In genomic region chr7:101986335-101986734, GRCh38 we compare ENCODE assay signal across 13 cellular contexts.
DNase-seq lines count a peak whose midpoint lies in the region; FAIRE-seq and TF ChIP-seq lines count a peak whose summit lies in the region.
"Had no signal": no experiment of that assay in that cellular context is flagged by ENCODE, and none has a peak within 500 bp of the region (broad histone marks: within the 10 kb centered on the region; RNA-seq: fewer than 3 reads in every experiment).

No MANE protein-coding gene starts in this region.

- H3K36me3 ChIP-seq in GM23248 (ENCODE audit: low read depth) (no peaks in the 10 kb centered on the region), astrocyte (ENCODE audit: insufficient read depth, low read length) (peaks cover 2% of the 10 kb centered on the region), left ventricle myocardium inferior (no peaks in the 10 kb centered on the region), small intestine (ENCODE audit: control insufficient read depth in 2 of 2, insufficient read depth in 2 of 2, low read length in 2 of 2) (no peaks in the 10 kb centered on the region), colonic mucosa (no peaks in the 10 kb centered on the region)

- H3K79me2 ChIP-seq in GM23248 (ENCODE audit: insufficient read depth) (peaks cover 11% of the 10 kb centered on the region; the same call in 1 of the 2 replicates), astrocyte (ENCODE audit: insufficient read depth, low read length) (peaks cover 12% of the 10 kb centered on the region)

- in situ Hi-C loops in GM23248 (cut with MboI) = no loop called here

- no peaks in the 10 kb centered on the region for H3K9me2 ChIP-seq in GM23248 (ENCODE audit: insufficient read depth)

- no peaks in the 10 kb centered on the region for H3K27me3 Mint-ChIP-seq in astrocyte (ENCODE audit: low read depth, unreplicated experiment)
- H3K27me3 Mint-ChIP-seq: T-cell had no signal

- intact Hi-C loops in left ventricle myocardium inferior (cut with micrococcal nuclease) (no loop called here), colonic mucosa (cut with DNase I) (no loop called here)

- H3K4me1 ChIP-seq in GM23248 (ENCODE audit: insufficient read depth) (no peaks in the 10 kb centered on the region), astrocyte (ENCODE audit: insufficient read depth, low read length) (peaks cover 3% of the 10 kb centered on the region), left ventricle myocardium inferior (peaks cover 21% of the 10 kb centered on the region), small intestine (ENCODE audit: control insufficient read depth in 2 of 2, insufficient read depth in 1 of 2, low read depth in 1 of 2, low read length in 1 of 2) (no peaks in the 10 kb centered on the region), colonic mucosa (no peaks in the 10 kb centered on the region)

- H3K9ac ChIP-seq in GM23248 (no peak overlapping the region), astrocyte (ENCODE audit: low read length) (no peak overlapping the region), colonic mucosa (ENCODE audit: low read depth in 2 of 2, low read length in 2 of 2) (no peak overlapping the region)

- FAIRE-seq in astrocyte (lab: Jason Lieb, UNC) (no peak), small intestine (lab: Jason Lieb, UNC) (no peak)
- FAIRE-seq: urothelium cell line had no signal

- H4K20me1 ChIP-seq in GM23248 (ENCODE audit: insufficient read depth) (no peaks in the 10 kb centered on the region), astrocyte (ENCODE audit: insufficient read depth, low read length) (peaks cover 69% of the 10 kb centered on the region)

- no peak overlapping the region for H3K4me3 ChIP-seq in GM23248
- no peak overlapping the region for H3K4me3 ChIP-seq in astrocyte (ENCODE audit: insufficient read depth, low read depth, low read length)
- H3K4me3 ChIP-seq in left ventricle myocardium inferior = no peak overlapping the region
- H3K4me3 ChIP-seq in retinal pigment epithelial cell (ENCODE audit: low read length) = no peak overlapping the region
- no peak overlapping the region for H3K4me3 ChIP-seq in small intestine (ENCODE audit: low read depth in 1 of 2, low read length in 2 of 2)
- H3K4me3 ChIP-seq in colonic mucosa = no peak overlapping the region
- H3K4me3 ChIP-seq: skin epidermis had no signal

- H3K4me2 ChIP-seq in GM23248 (ENCODE audit: unreplicated experiment) (no peak overlapping the region), astrocyte (ENCODE audit: low read length) (no peak overlapping the region)

- H3K9me3 Mint-ChIP-seq in astrocyte (ENCODE audit: unreplicated experiment) = peaks cover 3% of the 10 kb centered on the region
- H3K9me3 Mint-ChIP-seq: T-cell had no signal

- DNase-seq in GM23248 (peak; percentile 12), astrocyte (ENCODE audit: low read depth) (peak; percentile 30), left ventricle myocardium inferior (no peak), retinal pigment epithelial cell (ENCODE audit: low read depth) (peak; percentile 50), cerebellar nuclear complex (lab: John Stamatoyannopoulos, UW) (no peak), small intestine (no peak), colonic mucosa (no peak), NOMO-1 (lab: John Stamatoyannopoulos, UW; ENCODE audit: unreplicated experiment in 2 of 2) (no peak)
- DNase-seq: activated CD4-positive, alpha-beta T cell treated with anti-CD3 and anti-CD28 coated beads, Interleukin-2, amount 50 U/mL, for 48 hours; activated naive CD4-positive, alpha-beta T cell; T-cell had no signal

- TF ChIP-seq CTCF in astrocyte (IDR thresholded peaks at IDR 0.05; ENCODE audit: insufficient read depth, low read depth, low read length) (no peak), left ventricle myocardium inferior (IDR thresholded peaks at IDR 0.05; ENCODE audit: borderline replicate concordance) (no peak), retinal pigment epithelial cell (conservative IDR thresholded peaks at IDR 0.05; ENCODE audit: low read depth, low read length) (no peak), colonic mucosa (IDR thresholded peaks at IDR 0.05) (no peak)

- H3K4me1 Mint-ChIP-seq in astrocyte (ENCODE audit: low read depth, unreplicated experiment) = peaks cover 34% of the 10 kb centered on the region

- no peaks in the 10 kb centered on the region for H3K9me3 ChIP-seq in GM23248 (ENCODE audit: low read depth)
- no peaks in the 10 kb centered on the region for H3K9me3 ChIP-seq in astrocyte (ENCODE audit: insufficient read depth, low read depth, low read length)
- H3K9me3 ChIP-seq in left ventricle myocardium inferior (replicated peaks) = no peaks in the 10 kb centered on the region
- no peaks in the 10 kb centered on the region for H3K9me3 ChIP-seq in small intestine (ENCODE audit: control insufficient read depth, low read depth)
- no peaks in the 10 kb centered on the region for H3K9me3 ChIP-seq in colonic mucosa

- H3K27me3 ChIP-seq in GM23248 (replicated peaks; ENCODE audit: insufficient read depth) (no peaks in the 10 kb centered on the region), astrocyte (ENCODE audit: insufficient read depth, low read length) (no peaks in the 10 kb centered on the region), left ventricle myocardium inferior (ENCODE audit: low read depth) (no peaks in the 10 kb centered on the region), small intestine (ENCODE audit: control insufficient read depth in 2 of 2, insufficient read depth in 2 of 2, low read length in 2 of 2) (no peaks in the 10 kb centered on the region), colonic mucosa (no peaks in the 10 kb centered on the region)

- peak overlapping the region; percentile 34 for H3K4me3 Mint-ChIP-seq in astrocyte (ENCODE audit: unreplicated experiment)
- H3K4me3 Mint-ChIP-seq: T-cell had no signal

- H3K27ac ChIP-seq in GM23248 (no peak overlapping the region), astrocyte (ENCODE audit: low read depth, low read length) (no peak overlapping the region), left ventricle myocardium inferior (replicated peaks) (peak overlapping the region; percentile 45), small intestine (ENCODE audit: low read depth in 1 of 2, low read length in 1 of 2) (no peak overlapping the region), colonic mucosa (no peak overlapping the region)

- 90 to 94% methylated on average over 8 of the region's 8 CpGs for WGBS in GM23248 (ENCODE audit: low coverage in 1 of 2, low lambda C conversion rate in 2 of 2, missing lambda C conversion rate in 2 of 2), 2 experiments
- WGBS in small intestine, 3 donors = 86 to 94% (median 91%) methylated on average over 8 of the region's 8 CpGs

- H3F3A ChIP-seq in GM23248 (ENCODE audit: insufficient read depth) = no peaks in the 10 kb centered on the region

- H3K27ac Mint-ChIP-seq in astrocyte (ENCODE audit: unreplicated experiment) = no peak overlapping the region
- H3K27ac Mint-ChIP-seq: T-cell had no signal

- H2AFZ ChIP-seq in GM23248 = no peak overlapping the region
- no peak overlapping the region for H2AFZ ChIP-seq in astrocyte (ENCODE audit: low read depth, low read length)

- H3K36me3 Mint-ChIP-seq in astrocyte (ENCODE audit: low read depth, unreplicated experiment) = peaks cover 11% of the 10 kb centered on the region

Comparison
In these comparisons a context has a peak if more than half of its experiments do, and no peak if none do; other contexts are left out.
1. DNase-seq: peak in GM23248 (single experiment), astrocyte (single experiment) and retinal pigment epithelial cell (single experiment); none in left ventricle myocardium inferior (single experiment), cerebellar nuclear complex (0 of 2), small intestine (single experiment), colonic mucosa (single experiment) and NOMO-1 (0 of 2).